Comparison of ENCODE assay signal across 35 cellular contexts in the genomic region with DNA sequence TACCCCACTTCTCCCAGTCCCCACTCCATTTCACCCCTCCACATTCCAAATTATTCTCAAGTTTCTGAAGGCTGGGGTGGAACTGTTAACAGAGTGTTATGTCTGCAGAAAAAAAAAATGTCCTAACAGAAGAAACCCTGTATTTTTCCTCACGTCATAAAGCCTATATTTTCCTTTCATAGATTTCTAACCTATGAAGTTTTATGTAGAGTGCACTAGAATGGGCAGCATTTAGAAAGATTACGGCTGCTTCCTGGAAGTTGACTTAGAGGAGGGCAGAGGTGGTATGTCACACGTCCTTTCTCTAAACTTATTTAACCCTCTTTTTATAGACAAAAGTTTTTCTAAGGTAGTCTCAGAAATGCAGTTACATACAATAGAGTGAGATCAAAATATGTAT.
"Had no signal": no experiment of that assay in that cellular context is flagged by ENCODE, and none has a peak within 500 bp of the region (broad histone marks: within the 10 kb centered on the region; RNA-seq: fewer than 3 reads in every experiment).

No MANE protein-coding gene starts in this region.

- H3K27me3 ChIP-seq: MG63 had no signal

- H3K36me3 ChIP-seq: MG63 had no signal

- DNase-seq: Karpas-422, Kasumi-1, MG63, MM.1S, MV-4-11, NCI-H1048, NCI-H1092, NCI-H1092 treated with DMSO at 0.1 percent for 48 hours, NCI-H1105, NCI-H1105 treated with DMSO at 0.1 percent for 48 hours, NCI-H1417, NCI-H1417 treated with DMSO at 0.1 percent for 48 hours, NCI-H1436, NCI-H1436 treated with DMSO at 0.1 percent for 48 hours, NCI-H146, NCI-H1694, NCI-H1694 treated with DMSO at 0.1 percent for 48 hours, NCI-H187, NCI-H187 treated with DMSO at 0.1 percent for 48 hours, NCI-H1930, NCI-H2029, NCI-H2029 treated with DMSO at 0.1 percent for 48 hours, NCI-H2081, NCI-H2081 treated with DMSO at 0.1 percent for 48 hours, NCI-H2107, NCI-H2171, NCI-H2171 treated with DMSO at 0.1 percent for 48 hours, NCI-H2227 treated with DMSO at 0.1 percent for 48 hours, NCI-H226, NCI-H345, NCI-H446, NCI-H446 treated with DMSO at 0.1 percent for 48 hours, NCI-H510A, NCI-H510A treated with DMSO at 0.1 percent for 48 hours, NCI-H524 had no signal

- H3K9me3 ChIP-seq: MG63 had no signal

- H3K4me3 ChIP-seq: MG63 had no signal
